Comparison of ENCODE assay signal across 14 cellular contexts in the genomic region with DNA sequence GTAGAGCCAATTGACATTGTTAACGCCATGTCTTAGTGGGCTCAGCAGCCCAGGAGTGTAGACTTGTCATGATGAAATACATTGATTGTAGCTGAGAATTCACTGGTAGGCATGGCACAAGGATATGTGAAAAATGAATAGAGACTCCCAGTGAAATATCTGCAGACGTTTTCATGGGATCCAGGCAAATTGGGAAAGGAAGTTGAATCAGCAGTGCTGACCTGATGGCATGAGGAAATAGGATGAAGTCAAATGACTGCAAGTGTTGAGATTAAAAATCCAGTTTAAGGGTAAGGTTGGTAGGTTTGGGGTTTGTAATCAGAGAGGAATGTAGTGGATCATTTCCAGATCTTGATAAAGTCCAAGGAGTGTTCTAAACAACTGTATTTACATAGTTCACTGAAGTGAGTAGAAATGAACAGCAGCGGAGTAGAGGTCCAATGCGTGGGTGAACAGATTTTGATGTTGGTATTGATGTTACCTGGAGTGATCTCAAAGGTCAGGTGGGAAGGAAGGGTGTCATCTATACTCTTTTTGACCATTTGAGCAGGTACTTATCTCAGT. TPM values are rescaled to one million over a fixed set of nuclear protein-coding genes. Genes with fewer than 3 reads are reported as not detected.
DNase-seq lines count a peak whose midpoint lies in the region; ATAC-seq lines count a peak whose summit lies in the region.
"Had no signal": no experiment of that assay in that cellular context is flagged by ENCODE, and none has a peak within 500 bp of the region (broad histone marks: within the 10 kb centered on the region; RNA-seq: fewer than 3 reads in every experiment).

No MANE protein-coding gene starts in this region.

- intact Hi-C loops in Right ventricle myocardium inferior (cut with DNase I), result no loop called here

- POLR2A ChIA-PET in naive thymus-derived CD8-positive, alpha-beta T cell (lab: Charles Lee), result no interaction called here

- peaks cover 0 to 8% (median 3%) of the 10 kb centered on the region in 4 donors for H3K4me1 Mint-ChIP-seq in naive thymus-derived CD8-positive, alpha-beta T cell
- H3K4me1 Mint-ChIP-seq: stimulated activated memory B cell treated with anti-CD40 and anti-IgM and Interleukin-4, amounts not matched to agents 10 μg/mL and 1 μg/mL and 100 μg/mL, for 72 hours had no signal

- DNase-seq in HS-27A (ENCODE audit: low read depth), result peak; percentile 97
- peak; percentile 92 for DNase-seq in amniotic epithelial cell (ENCODE audit: low read depth)
- DNase-seq in kidney glomerular epithelial cell (lab: John Stamatoyannopoulos, UW), result peak; percentile 91
- DNase-seq in Right ventricle myocardium inferior (ENCODE audit: missing footprints), result no peak
- no peak for DNase-seq in naive thymus-derived CD8-positive, alpha-beta T cell
- DNase-seq in H7, result no peak
- DNase-seq: glutamatergic neuron; stimulated activated CD4-positive, alpha-beta T cell treated with anti-CD3 and anti-CD28 coated beads, Interleukin-15, amount 100 ng/mL, for 24 hours; T-helper 1 cell had no signal

- H3K27me3 ChIP-seq in ACC112 (ENCODE audit: insufficient read depth, low read length) (no peaks in the 10 kb centered on the region), H7 (ENCODE audit: control insufficient read depth, insufficient read depth, low read length) (no peaks in the 10 kb centered on the region)
- H3K27me3 ChIP-seq: BLaER1, cardiac muscle cell had no signal

- no peak overlapping the region for H3K4me3 Mint-ChIP-seq in naive thymus-derived CD8-positive, alpha-beta T cell
- H3K4me3 Mint-ChIP-seq: stimulated activated memory B cell treated with anti-CD40 and anti-IgM and Interleukin-4, amounts not matched to agents 10 μg/mL and 1 μg/mL and 100 μg/mL, for 72 hours had no signal

- H3K27ac Mint-ChIP-seq in naive thymus-derived CD8-positive, alpha-beta T cell, result peak overlapping the region in 1 of 10 donors; percentile 4
- H3K27ac Mint-ChIP-seq: stimulated activated memory B cell treated with anti-CD40 and anti-IgM and Interleukin-4, amounts not matched to agents 10 μg/mL and 1 μg/mL and 100 μg/mL, for 72 hours had no signal

- ATAC-seq in HG03442 (IDR thresholded peaks at IDR 0.05; ENCODE audit: unreplicated experiment), result no peak
- ATAC-seq in Right ventricle myocardium inferior, result no peak
- ATAC-seq in naive thymus-derived CD8-positive, alpha-beta T cell, result no peak
- ATAC-seq: stimulated activated memory B cell treated with anti-CD40 and anti-IgM and Interleukin-4, amounts not matched to agents 10 μg/mL and 1 μg/mL and 100 μg/mL, for 72 hours had no signal

- peaks cover 20% of the 10 kb centered on the region; the same call in 1 of the 2 replicates for H3K36me3 ChIP-seq in ACC112 (ENCODE audit: insufficient read depth, low read length)
- H3K36me3 ChIP-seq in H7 (replicated peaks; ENCODE audit: control insufficient read depth, insufficient read depth, low read length), result no peaks in the 10 kb centered on the region

- no peaks in the 10 kb centered on the region for H3K79me2 ChIP-seq in ACC112 (ENCODE audit: control insufficient read depth, insufficient read depth, low read length, unreplicated experiment)

- peak overlapping the region; percentile 76 for H3K27ac ChIP-seq in ACC112 (ENCODE audit: low read depth, low read length)
- H3K27ac ChIP-seq: BLaER1, cardiac muscle cell had no signal

- no peaks in the 10 kb centered on the region for H3K9me3 Mint-ChIP-seq in naive thymus-derived CD8-positive, alpha-beta T cell
- H3K9me3 Mint-ChIP-seq: stimulated activated memory B cell treated with anti-CD40 and anti-IgM and Interleukin-4, amounts not matched to agents 10 μg/mL and 1 μg/mL and 100 μg/mL, for 72 hours had no signal

- H3K27me3 Mint-ChIP-seq in naive thymus-derived CD8-positive, alpha-beta T cell, result no peaks in the 10 kb centered on the region
- H3K27me3 Mint-ChIP-seq: stimulated activated memory B cell treated with anti-CD40 and anti-IgM and Interleukin-4, amounts not matched to agents 10 μg/mL and 1 μg/mL and 100 μg/mL, for 72 hours had no signal

- no peak overlapping the region for H3K4me3 ChIP-seq in ACC112 (ENCODE audit: low read depth, low read length)
- no peak overlapping the region for H3K4me3 ChIP-seq in H7 (ENCODE audit: insufficient read depth, low read depth, low read length)
- H3K4me3 ChIP-seq: BLaER1, cardiac muscle cell had no signal

- H2AFZ ChIP-seq in ACC112 (ENCODE audit: low read length, unreplicated experiment), result no peak overlapping the region

- peaks cover 7 to 37% (median 24%) of the 10 kb centered on the region in 3 donors for H3K36me3 Mint-ChIP-seq in naive thymus-derived CD8-positive, alpha-beta T cell

- H3K4me1 ChIP-seq in ACC112 (ENCODE audit: control insufficient read depth, insufficient read depth, low read length, unreplicated experiment), result peaks cover 10% of the 10 kb centered on the region

RNA-seq across cellular contexts. Expression of a gene that starts 24.6 kb away (rescaled TPM):
- 13.0 TPM for total RNA-seq in Right ventricle myocardium inferior
- total RNA-seq in naive thymus-derived CD8-positive, alpha-beta T cell, result 10 to 100 TPM; 24.0 to 25.6 TPM
- polyA plus RNA-seq in naive thymus-derived CD8-positive, alpha-beta T cell, result 10 to 100 TPM; 21.7 to 28.2 (median 23.3) TPM
- total RNA-seq in H7 (2014; rRNA removed; shearing (Covaris generic)), result 4.6 and 7.3 TPM in 2 replicates

Comparison
In these comparisons a context has a peak if more than half of its experiments do, and no peak if none do; other contexts are left out.
1. DNase-seq: peak in HS-27A (single experiment), amniotic epithelial cell (single experiment) and kidney glomerular epithelial cell (single experiment); none in Right ventricle myocardium inferior (single experiment), naive thymus-derived CD8-positive, alpha-beta T cell (0 of 10) and H7 (single experiment).